Comparison of ENCODE assay signal across 8 cellular contexts in genomic region chr10:60203993-60204618, GRCh38.
DNase-seq lines count a peak whose midpoint lies in the region; ATAC-seq, FAIRE-seq and TF ChIP-seq lines count a peak whose summit lies in the region.

No MANE protein-coding gene starts in this region.

- H3K4me1 ChIP-seq in upper lobe of right lung, result no peaks in the 10 kb centered on the region

- H3K27ac ChIP-seq in upper lobe of right lung, result no peak overlapping the region

- FAIRE-seq in H54 (lab: Jason Lieb, UNC), result peak; percentile 62

- H3K27me3 ChIP-seq in upper lobe of right lung, result no peaks in the 10 kb centered on the region

- peak; percentile 61 for TF ChIP-seq CTCF in upper lobe of right lung (IDR thresholded peaks at IDR 0.05)

- H3K4me3 ChIP-seq in upper lobe of right lung, result no peak overlapping the region

- H3K36me3 ChIP-seq in upper lobe of right lung, result no peaks in the 10 kb centered on the region

- TF ChIP-seq POLR2A in H54 (IDR thresholded peaks at IDR 0.05; ENCODE audit: low read depth, low read length), result no peak

- ATAC-seq in SK-N-SH treated with all-trans-retinoic acid at 6 μM for 48 hours, result peak; percentile 67; the same call in 2 of the 3 replicates
- peak; percentile 49 to 56 for ATAC-seq in left cardiac atrium
- ATAC-seq in upper lobe of right lung, result peak; percentile 68
- no peak for ATAC-seq in HG03095 (IDR thresholded peaks at IDR 0.05; ENCODE audit: unreplicated experiment)
- ATAC-seq in HG02610 (IDR thresholded peaks at IDR 0.05; ENCODE audit: unreplicated experiment), result no peak
- ATAC-seq in stimulated activated naive CD8-positive, alpha-beta T cell treated with anti-CD3 and anti-CD28 coated beads, Interleukin-15, Interleukin-2, amounts not matched to agents 100 U/mL and 50 U/mL, for 24 hours, result no peak

- DNase-seq in AG20443 (ENCODE audit: low spot score), result peak; percentile 45
- DNase-seq in H54 (ENCODE audit: insufficient read length, low spot score), result no peak
- DNase-seq in left cardiac atrium, result no peak
- no peak for DNase-seq in upper lobe of right lung
- no peak for DNase-seq in stimulated activated naive CD8-positive, alpha-beta T cell treated with anti-CD3 and anti-CD28 coated beads, Interleukin-15, Interleukin-2, amounts not matched to agents 100 U/mL and 50 U/mL, for 24 hours

- intact Hi-C loops in left cardiac atrium (cut with DNase I) (loop anchor here (2.0 to 10.0 kb wide), 2 partner anchors 89 to 229 kb away; no protein-coding TSS in a partner anchor), upper lobe of right lung (cut with DNase I) (no loop called here)

- no peaks in the 10 kb centered on the region for H3K9me3 ChIP-seq in upper lobe of right lung

TF ChIP-seq in SK-N-SH treated with all-trans-retinoic acid at 6 μM for 48 hours, 23 proteins besides CTCF, POLR2A, EP300 and RAD21:
- no peak for TF ChIP-seq GLIS3 (CRISPR knock-in tag; IDR thresholded peaks at IDR 0.05)
- no peak for TF ChIP-seq RARB (CRISPR knock-in tag; IDR thresholded peaks at IDR 0.05)
- TF ChIP-seq ZNF8 (CRISPR knock-in tag; IDR thresholded peaks at IDR 0.05), result no peak
- TF ChIP-seq, protein P1, sequence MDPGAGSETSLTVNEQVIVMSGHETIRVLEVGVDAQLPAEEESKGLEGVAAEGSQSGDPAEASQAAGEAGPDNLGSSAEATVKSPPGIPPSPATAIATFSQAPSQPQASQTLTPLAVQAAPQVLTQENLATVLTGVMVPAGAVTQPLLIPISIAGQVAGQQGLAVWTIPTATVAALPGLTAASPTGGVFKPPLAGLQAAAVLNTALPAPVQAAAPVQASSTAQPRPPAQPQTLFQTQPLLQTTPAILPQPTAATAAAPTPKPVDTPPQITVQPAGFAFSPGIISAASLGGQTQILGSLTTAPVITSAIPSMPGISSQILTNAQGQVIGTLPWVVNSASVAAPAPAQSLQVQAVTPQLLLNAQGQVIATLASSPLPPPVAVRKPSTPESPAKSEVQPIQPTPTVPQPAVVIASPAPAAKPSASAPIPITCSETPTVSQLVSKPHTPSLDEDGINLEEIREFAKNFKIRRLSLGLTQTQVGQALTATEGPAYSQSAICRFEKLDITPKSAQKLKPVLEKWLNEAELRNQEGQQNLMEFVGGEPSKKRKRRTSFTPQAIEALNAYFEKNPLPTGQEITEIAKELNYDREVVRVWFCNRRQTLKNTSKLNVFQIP (CRISPR knock-in tag; IDR thresholded peaks at IDR 0.05; ENCODE audit: borderline replicate concordance, low read depth), result no peak
- no peak for TF ChIP-seq BACH2 (CRISPR knock-in tag; IDR thresholded peaks at IDR 0.05; ENCODE audit: borderline replicate concordance)
- TF ChIP-seq ESRRG (CRISPR knock-in tag; IDR thresholded peaks at IDR 0.05), result no peak
- no peak for TF ChIP-seq ZFP3 (CRISPR knock-in tag; IDR thresholded peaks at IDR 0.05)
- no peak for TF ChIP-seq ZNF70 (CRISPR knock-in tag; IDR thresholded peaks at IDR 0.05)
- no peak for TF ChIP-seq ZNF565 (CRISPR knock-in tag; conservative IDR thresholded peaks at IDR 0.05; ENCODE audit: low read depth)
- TF ChIP-seq TOX (CRISPR knock-in tag; IDR thresholded peaks at IDR 0.05; ENCODE audit: borderline replicate concordance), result no peak
- no peak for TF ChIP-seq TCF4 (CRISPR knock-in tag; IDR thresholded peaks at IDR 0.05; ENCODE audit: borderline replicate concordance)
- TF ChIP-seq CSDC2 (CRISPR knock-in tag; IDR thresholded peaks at IDR 0.05), result no peak
- TF ChIP-seq ISL1 (CRISPR knock-in tag; IDR thresholded peaks at IDR 0.05), result no peak
- no peak for TF ChIP-seq PATZ1 (CRISPR knock-in tag; IDR thresholded peaks at IDR 0.05; ENCODE audit: borderline replicate concordance)
- no peak for TF ChIP-seq ZFP30 (CRISPR knock-in tag; IDR thresholded peaks at IDR 0.05)
- TF ChIP-seq PPARA (CRISPR knock-in tag; IDR thresholded peaks at IDR 0.05; ENCODE audit: borderline replicate concordance), result no peak
- no peak for TF ChIP-seq OSR1 (CRISPR knock-in tag; IDR thresholded peaks at IDR 0.05)

Comparison
In these comparisons a context has a peak if more than half of its experiments do, and no peak if none do; other contexts are left out.
1. ATAC-seq: peak in SK-N-SH treated with all-trans-retinoic acid at 6 μM for 48 hours (single experiment), left cardiac atrium (2 of 2) and upper lobe of right lung (single experiment); none in HG03095 (single experiment), HG02610 (single experiment) and stimulated activated naive CD8-positive, alpha-beta T cell treated with anti-CD3 and anti-CD28 coated beads, Interleukin-15, Interleukin-2, amounts not matched to agents 100 U/mL and 50 U/mL, for 24 hours (single experiment).